8 cellular contexts compared by ENCODE assay signal in the genomic region with DNA sequence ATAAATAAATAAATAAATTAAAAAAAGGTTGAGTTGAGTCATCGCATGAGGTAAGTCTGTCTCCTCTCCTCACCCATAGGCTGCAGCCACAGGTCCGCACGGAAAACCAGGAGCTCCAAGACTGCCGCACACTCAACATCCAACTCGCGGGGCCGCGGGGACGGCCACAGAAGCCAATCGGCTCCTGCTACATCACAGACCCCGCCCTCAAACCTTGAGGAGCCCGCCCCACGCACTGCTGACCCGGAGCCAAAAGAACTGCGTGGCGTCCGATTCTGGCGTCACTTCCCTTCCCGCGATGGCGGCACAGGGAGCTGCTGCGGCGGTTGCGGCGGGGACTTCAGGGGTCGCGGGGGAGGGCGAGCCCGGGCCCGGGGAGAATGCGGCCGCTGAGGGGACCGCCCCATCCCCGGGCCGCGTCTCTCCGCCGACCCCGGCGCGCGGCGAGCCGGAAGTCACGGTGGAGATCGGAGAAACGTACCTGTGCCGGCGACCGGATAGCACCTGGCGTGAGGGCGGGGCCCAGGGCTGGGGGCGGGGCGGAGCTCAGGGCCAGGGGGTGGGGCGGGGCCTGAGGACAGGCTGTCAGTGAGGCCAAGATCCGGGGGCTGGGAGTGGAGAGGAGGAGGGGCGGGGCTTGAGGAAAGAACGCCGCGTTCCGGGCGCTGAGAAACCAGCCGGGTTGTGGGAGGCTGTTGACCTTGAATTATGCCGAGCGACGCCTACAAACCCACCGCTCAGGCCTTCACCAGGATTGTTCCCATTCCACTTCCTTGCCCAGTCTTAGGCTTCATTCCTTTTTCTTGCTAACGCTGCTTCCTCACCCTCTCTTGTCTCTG. TPM values are rescaled to one million over a fixed set of nuclear protein-coding genes. Genes with fewer than 3 reads are reported as not detected.
A peak's percentile ranks its signal among the peaks of the same experiment; 100 is the strongest.
DNase-seq lines count a peak whose midpoint lies in the region; ATAC-seq, FAIRE-seq and TF ChIP-seq lines count a peak whose summit lies in the region.

A gene (plus strand): TSS at position 281 of the 839 bp plus-strand sequence. CDS start 18 bp downstream, at position 299.

- no peaks in the 10 kb centered on the region for H3K9me3 ChIP-seq in kidney (ENCODE audit: control insufficient read depth in 1 of 2, low read length in 2 of 2)

- peak within 1 kb of the TSS; percentile 96 for H3K27ac ChIP-seq in kidney (ENCODE audit: low read depth in 2 of 2, low read length in 2 of 2)

- DNase-seq in AG10803 (ENCODE audit: low read depth) (peak; percentile 96), NCI-H460 (ENCODE audit: extremely low read depth, low read depth) (peak; percentile 97), cerebellar nuclear complex (lab: John Stamatoyannopoulos, UW) (peak; percentile 90 to 95), kidney (peak; percentile 99)
- peak; percentile 95 for DNase-seq in activated CD4-positive, CD25-positive, alpha-beta regulatory T cell treated with anti-CD3 and anti-CD28 coated beads, Interleukin-2, amount 50 U/mL, for 72 hours
- DNase-seq in stimulated activated CD4-positive, alpha-beta T cell treated with anti-CD3 and anti-CD28 coated beads, Interleukin-15, amount 100 ng/mL, for 24 hours, result peak; percentile 99

- H3K4me1 ChIP-seq in kidney (ENCODE audit: control insufficient read depth in 1 of 2, insufficient read depth in 1 of 2, low read depth in 1 of 2, low read length in 2 of 2), result peaks cover 16 to 21% of the 10 kb centered on the region in 2 donors

- peak; percentile 92 for FAIRE-seq in kidney (lab: Jason Lieb, UNC)

- peak within 1 kb of the TSS; percentile 57 to 91 for H3K9ac ChIP-seq in kidney (ENCODE audit: low read length in 2 of 2)

- H3K36me3 ChIP-seq in kidney (ENCODE audit: control insufficient read depth in 1 of 2, insufficient read depth in 2 of 2, low read length in 2 of 2), result peaks cover 14 to 21% of the 10 kb centered on the region in 2 donors

- peak; percentile 83 for ATAC-seq in GM19043 (IDR thresholded peaks at IDR 0.05; ENCODE audit: low read depth, unreplicated experiment)
- peak; percentile 73 for ATAC-seq in HG03378 (IDR thresholded peaks at IDR 0.05; ENCODE audit: unreplicated experiment)

- peak within 1 kb of the TSS; percentile 87 for H3K4me3 ChIP-seq in AG10803 (ENCODE audit: low read length)
- H3K4me3 ChIP-seq in kidney (ENCODE audit: low read length in 2 of 2), result peak within 1 kb of the TSS; percentile 81 to 85

- intact Hi-C loops in kidney (cut with DNase I), result no loop called here

- TF ChIP-seq CTCF in AG10803 (conservative IDR thresholded peaks at IDR 0.05; ENCODE audit: low read length) (no peak), kidney (IDR thresholded peaks at IDR 0.05; ENCODE audit: borderline replicate concordance, extremely low read depth, insufficient read depth) (no peak)

RNA-seq across cellular contexts. Expression of the gene that starts here (rescaled TPM):
- 33.2 and 45.2 TPM in 2 replicates for total RNA-seq in NCI-H460 (2014; rRNA removed; shearing (Covaris generic))
- polyA plus RNA-seq in NCI-H460 (2014; cell fraction: nucleus; rRNA removed), result 136 and 138 TPM in 2 replicates
- 83.8 TPM for total RNA-seq in kidney
- polyA plus RNA-seq in kidney (ENCODE audit: insufficient read depth, low read depth, low replicate concordance), result 40.9 TPM

Comparison
In these comparisons a context has a peak if more than half of its experiments do, and no peak if none do; other contexts are left out.
1. Peak in every context shown above with its lines: DNase-seq, ATAC-seq, H3K4me3 ChIP-seq and H3K27ac ChIP-seq.